9 cellular contexts compared by ENCODE assay signal in genomic region chr20:35739294-35740163, GRCh38. TPM values are rescaled to one million over a fixed set of nuclear protein-coding genes. Genes with fewer than 3 reads are reported as not detected.
A peak's percentile ranks its signal among the peaks of the same experiment; 100 is the strongest.
DNase-seq lines count a peak whose midpoint lies in the region; ATAC-seq, FAIRE-seq and TF ChIP-seq lines count a peak whose summit lies in the region.
"Had no signal": no experiment of that assay in that cellular context is flagged by ENCODE, and none has a peak within 500 bp of the region (broad histone marks: within the 10 kb centered on the region; RNA-seq: fewer than 3 reads in every experiment).

No MANE protein-coding gene starts in this region.

- H3K4me1 ChIP-seq in lung (ENCODE audit: control insufficient read depth in 2 of 2, insufficient read depth in 2 of 2, low read length in 2 of 2), result peaks cover 3 to 20% of the 10 kb centered on the region in 2 donors

- in situ Hi-C loops in astrocyte of the cerebellum (cut with HindIII; ENCODE audit: low sequenced_read_pairs), result loop anchor here (10.0 kb wide), 1 partner anchor 265 kb away; no protein-coding TSS in a partner anchor

- H3K36me3 ChIP-seq in lung (ENCODE audit: control insufficient read depth in 2 of 2, insufficient read depth in 2 of 2, low read length in 2 of 2), result peaks cover 19 to 34% of the 10 kb centered on the region in 2 donors

- no peak for FAIRE-seq in D721Med (lab: Jason Lieb, UNC)
- FAIRE-seq: TTC549 had no signal

- DNase-seq in D721Med (ENCODE audit: insufficient read length, low spot score) (no peak), M059J (ENCODE audit: low read depth) (peak; percentile 34), astrocyte of the cerebellum (ENCODE audit: low read depth) (no peak), lung (ENCODE audit: low spot score) (no peak), retina (no peak)
- DNase-seq in central memory CD4-positive, alpha-beta T cell, result no peak

- ATAC-seq in lung (ENCODE audit: insufficient read depth, low FRiP score), result no peak
- ATAC-seq in GM21529 (IDR thresholded peaks at IDR 0.05; ENCODE audit: unreplicated experiment), result no peak
- ATAC-seq in HG02623 (IDR thresholded peaks at IDR 0.05; ENCODE audit: unreplicated experiment), result no peak

- 42 to 67% methylated on average over 7 of the region's 7 CpGs for WGBS in lung, 2 donors

- H3K27ac ChIP-seq in lung (ENCODE audit: low read depth in 1 of 2, low read length in 1 of 2), result peak overlapping the region in 1 of 2 donors; percentile 61

- H3K4me3 ChIP-seq in astrocyte of the cerebellum (ENCODE audit: low read depth, low read length) (peak overlapping the region; percentile 97), lung (peak overlapping the region; percentile 20)

- no peaks in the 10 kb centered on the region for H3K27me3 ChIP-seq in lung (ENCODE audit: control insufficient read depth, insufficient read depth)

- no peaks in the 10 kb centered on the region for H3K9me3 ChIP-seq in lung (ENCODE audit: control insufficient read depth in 2 of 2, insufficient read depth in 1 of 2, low read length in 1 of 2)

- TF ChIP-seq CTCF in D721Med (IDR thresholded peaks at IDR 0.05; ENCODE audit: insufficient read depth, missing control alignments), result peak; percentile 27
- peak; percentile 1 for TF ChIP-seq CTCF in astrocyte of the cerebellum (IDR thresholded peaks at IDR 0.05; ENCODE audit: low read depth, low read length, missing control alignments)
- TF ChIP-seq CTCF in lung (IDR thresholded peaks at IDR 0.05; ENCODE audit: control extremely low read depth, extremely low read depth), result no peak

RNA-seq across cellular contexts. Expression of gene RBM39, which starts 2.5 kb away (rescaled TPM):
- 139 and 201 TPM in 2 replicates for total RNA-seq in M059J (2014; rRNA removed; shearing (Covaris generic))
- 100 to 1,000 TPM; 230 to 689 TPM for total RNA-seq in lung
- 100 to 1,000 TPM; 162 to 481 TPM for polyA plus RNA-seq in lung

RNA-seq across cellular contexts. Expression of gene PHF20, which starts 32.3 kb away (rescaled TPM):
- total RNA-seq in M059J (2014; rRNA removed; shearing (Covaris generic)), result 23.4 and 57.6 TPM in 2 replicates
- 10 to 100 TPM; 46.5 to 51.5 TPM for total RNA-seq in lung
- 10 to 100 TPM; 17.5 to 18.7 TPM for polyA plus RNA-seq in lung

RNA-seq across cellular contexts. Expression of gene ROMO1, which starts 40.3 kb away (rescaled TPM):
- 667 and 778 TPM in 2 replicates for total RNA-seq in M059J (2014; rRNA removed; shearing (Covaris generic))
- total RNA-seq in lung, result 100 to 1,000 TPM in 1 of 2 donors, 10 to 100 TPM in 1; 98.6 to 176 TPM
- 100 to 1,000 TPM; 369 to 501 TPM for polyA plus RNA-seq in lung

RNA-seq across cellular contexts. Expression of gene NFS1, which starts 40.4 kb away (rescaled TPM):
- total RNA-seq in M059J (2014; rRNA removed; shearing (Covaris generic)), result 31.0 and 69.7 TPM in 2 replicates
- 10 to 100 TPM; 24.1 to 33.9 TPM for total RNA-seq in lung
- 10 to 100 TPM; 18.8 to 23.2 TPM for polyA plus RNA-seq in lung
